Comparison of ENCODE assay signal across 8 cellular contexts in genomic region chr3:3126477-3127431, GRCh38. TPM values are rescaled to one million over a fixed set of nuclear protein-coding genes. Genes with fewer than 3 reads are reported as not detected.
DNase-seq lines count a peak whose midpoint lies in the region; ATAC-seq and TF ChIP-seq lines count a peak whose summit lies in the region.

Gene TRNT1 (plus strand): TSS chr3:3126940. CDS start chr3:3129041, 2,101 bp downstream.

- ATAC-seq in GM21737 (IDR thresholded peaks at IDR 0.05; ENCODE audit: unreplicated experiment) = peak; percentile 99
- peak; percentile 100 for ATAC-seq in esophagus mucosa

- peak; percentile 49 for DNase-seq in DMS79 (lab: John Stamatoyannopoulos, UW)
- peak; percentile 83 for DNase-seq in KG1 (lab: John Stamatoyannopoulos, UW)
- peak; percentile 98 to 99 (median 98) for DNase-seq in Peyer's patch
- peak; percentile 95 to 96 for DNase-seq in activated T-cell treated with anti-CD3 and anti-CD28 coated beads, Interleukin-2, amount 50 U/mL, for 48 hours
- peak; percentile 92 to 93 for DNase-seq in stimulated activated CD8-positive, alpha-beta memory T cell treated with anti-CD3 and anti-CD28 coated beads, Interleukin-7, amount 100 ng/mL, for 1 hour (ENCODE audit: low read depth in 2 of 2)

- TF ChIP-seq POLR2A in Peyer's patch (IDR thresholded peaks at IDR 0.05) = peak; percentile 87 to 88

- H3K36me3 ChIP-seq in Peyer's patch (peaks cover 0 to 23% (median 0%) of the 10 kb centered on the region in 3 donors), muscle layer of colon (ENCODE audit: insufficient read depth, low read length) (peaks cover 17% of the 10 kb centered on the region)

- H3K27ac ChIP-seq in Peyer's patch (peak within 1 kb of the TSS; percentile 88 to 93 (median 92)), muscle layer of colon (ENCODE audit: low read depth, low read length) (peak within 1 kb of the TSS; percentile 97)

- H3K27me3 ChIP-seq in Peyer's patch = no peaks in the 10 kb centered on the region
- no peaks in the 10 kb centered on the region for H3K27me3 ChIP-seq in muscle layer of colon (ENCODE audit: control insufficient read depth in 1 of 2, insufficient read depth in 2 of 2, low read length in 2 of 2)

- H3K4me3 ChIP-seq in Peyer's patch = peak within 1 kb of the TSS; percentile 79 to 98 (median 93)
- H3K4me3 ChIP-seq in muscle layer of colon (ENCODE audit: low read depth in 1 of 2, low read length in 2 of 2) = peak within 1 kb of the TSS; percentile 83 to 93

- H3K9me3 ChIP-seq in Peyer's patch = no peaks in the 10 kb centered on the region
- no peaks in the 10 kb centered on the region for H3K9me3 ChIP-seq in muscle layer of colon (ENCODE audit: low read length)

- peak within 1 kb of the TSS; percentile 93 for H3K9ac ChIP-seq in muscle layer of colon (ENCODE audit: low read length)

- H3K4me1 ChIP-seq in Peyer's patch (peaks cover 0 to 20% (median 4%) of the 10 kb centered on the region in 4 donors), muscle layer of colon (ENCODE audit: insufficient read depth, low read length) (peaks cover 13% of the 10 kb centered on the region)

- no peak for TF ChIP-seq CTCF in Peyer's patch (IDR thresholded peaks at IDR 0.05)

RNA-seq across cellular contexts. Expression of gene TRNT1, which starts in this region (rescaled TPM):
- total RNA-seq in Peyer's patch (10 to 100 TPM; 22.6 to 52.0 (median 31.7) TPM), esophagus mucosa (15.5 TPM)

Comparison
In these comparisons a context has a peak if more than half of its experiments do, and no peak if none do; other contexts are left out.
1. Peak in every context shown above with its lines: DNase-seq, ATAC-seq, H3K4me3 ChIP-seq and H3K27ac ChIP-seq.